21 cellular contexts compared by ENCODE assay signal in the genomic region with DNA sequence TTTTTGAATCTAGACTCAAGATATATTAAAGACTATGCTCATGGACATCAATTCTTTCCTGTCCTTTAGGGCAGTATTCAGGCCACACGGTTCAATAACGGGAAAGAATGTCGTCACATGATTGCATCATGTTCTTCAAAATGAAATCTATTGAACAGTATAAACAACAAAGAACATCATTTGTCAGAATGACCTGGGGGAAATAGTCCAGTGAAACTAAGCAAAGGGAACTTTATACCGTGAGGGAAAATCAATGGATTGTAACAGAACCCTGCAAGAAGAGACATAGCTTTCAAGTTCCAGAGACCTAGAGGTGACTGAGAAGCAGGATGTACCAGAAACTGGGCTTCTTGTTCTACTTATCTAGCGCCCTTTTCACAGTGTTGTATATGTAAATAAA. TPM values are rescaled to one million over a fixed set of nuclear protein-coding genes. Genes with fewer than 3 reads are reported as not detected.
"Had no signal": no experiment of that assay in that cellular context is flagged by ENCODE, and none has a peak within 500 bp of the region (broad histone marks: within the 10 kb centered on the region; RNA-seq: fewer than 3 reads in every experiment).

No MANE protein-coding gene starts in this region.

- H3K27ac ChIP-seq: RWPE1, SJCRH30 had no signal

- ATAC-seq: Panc1, PC-3 had no signal

- H3K4me1 ChIP-seq: SJCRH30 had no signal

- H3K4me2 ChIP-seq: SK-N-SH had no signal

- H3K4me3 ChIP-seq: SJCRH30 had no signal

- H3K27me3 ChIP-seq: SJCRH30 had no signal

- H3K9ac ChIP-seq: SK-N-SH had no signal

- DNase-seq: KBM-7, NCI-H1048, NCI-H1105, NCI-H1417, NCI-H1436 treated with DMSO at 0.1 percent for 48 hours, NCI-H1694, NCI-H1930, NCI-H2081, NCI-H2107, NCI-H2227 treated with DMSO at 0.1 percent for 48 hours, NCI-H510A, NCI-H524 treated with DMSO at 0.1 percent for 48 hours, NCI-H69, NCI-H774, SHP77 treated with DMSO at 0.1 percent for 48 hours, SJCRH30, SK-N-SH had no signal

- H3K9me3 ChIP-seq: SJCRH30, SK-N-SH had no signal

RNA-seq across cellular contexts. Expression of a gene that starts 32.7 kb away (rescaled TPM):
- total RNA-seq: OCI-LY7 had no signal
